In the genomic region with DNA sequence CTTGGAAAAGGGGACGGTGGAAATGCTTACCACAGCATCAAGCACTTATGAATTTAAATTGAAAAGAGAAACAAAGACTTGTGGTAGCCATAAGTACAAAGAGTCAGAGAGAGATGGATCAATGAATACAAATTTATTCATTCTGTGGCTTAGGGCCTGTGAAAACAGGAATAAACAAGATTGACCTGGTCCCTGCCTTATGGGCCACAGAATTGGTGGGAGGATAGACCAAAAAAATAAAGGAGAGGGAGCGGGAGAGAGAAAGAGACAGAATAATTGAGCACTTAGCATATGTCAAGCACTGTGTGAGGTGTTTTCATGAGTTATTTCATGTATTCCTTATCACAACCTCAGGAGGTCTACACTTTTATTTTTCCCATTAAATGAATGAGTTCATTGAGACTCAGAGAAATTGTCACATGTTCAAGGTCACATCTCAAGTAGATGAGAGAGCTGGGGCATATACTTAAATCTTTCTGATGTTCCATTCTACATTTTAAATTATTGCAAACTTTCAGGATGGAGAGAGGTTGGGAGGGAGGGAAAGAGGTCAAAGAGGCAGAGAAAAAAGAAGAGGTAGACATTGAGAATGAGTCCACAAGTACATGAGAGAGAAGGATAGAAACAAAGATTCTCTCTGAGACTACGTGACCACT, we compare ENCODE assay signal across 15 cellular contexts.
A peak's percentile ranks its signal among the peaks of the same experiment; 100 is the strongest.
DNase-seq lines count a peak whose midpoint lies in the region; ATAC-seq and TF ChIP-seq lines count a peak whose summit lies in the region.
"Had no signal": no experiment of that assay in that cellular context is flagged by ENCODE, and none has a peak within 500 bp of the region (broad histone marks: within the 10 kb centered on the region; RNA-seq: fewer than 3 reads in every experiment).

No MANE protein-coding gene starts in this region.

- H3F3A ChIP-seq in DOHH2 (ENCODE audit: control insufficient read depth, insufficient read depth) = no peaks in the 10 kb centered on the region

- H3K9ac ChIP-seq in SK-N-MC (ENCODE audit: insufficient read length) = no peak overlapping the region
- H3K9ac ChIP-seq: BLaER1 had no signal

- H3K27ac Mint-ChIP-seq in glutamatergic neuron (ENCODE audit: unreplicated experiment) = peak overlapping the region; percentile 92

- no peaks in the 10 kb centered on the region for H4K20me1 ChIP-seq in DOHH2 (ENCODE audit: control insufficient read depth, insufficient read depth, low read depth, low read length)
- H4K20me1 ChIP-seq: BLaER1 had no signal

- H3K27me3 ChIP-seq in DOHH2 (ENCODE audit: control insufficient read depth, low read length) = no peaks in the 10 kb centered on the region
- H3K27me3 ChIP-seq: BLaER1 had no signal

- no peak for TF ChIP-seq CTCF in DOHH2 (IDR thresholded peaks at IDR 0.05; ENCODE audit: low read depth, low read length, poor library complexity, severe bottlenecking)
- TF ChIP-seq CTCF in glutamatergic neuron (IDR thresholded peaks at IDR 0.05; ENCODE audit: partially characterized antibody, unreplicated experiment) = no peak

- H3K9me3 ChIP-seq in DOHH2 (ENCODE audit: control insufficient read depth, insufficient read depth, low read length) (no peaks in the 10 kb centered on the region), SK-N-MC (ENCODE audit: low read depth, low read length) (no peaks in the 10 kb centered on the region)
- H3K9me3 ChIP-seq: BLaER1 had no signal

- no peaks in the 10 kb centered on the region; the same call in 1 of the 2 replicates for H3K9me2 ChIP-seq in DOHH2 (replicated peaks; ENCODE audit: control insufficient read depth, low read length)

- peaks cover 21% of the 10 kb centered on the region for H3K4me1 Mint-ChIP-seq in glutamatergic neuron (ENCODE audit: low read depth, unreplicated experiment)

- H3K27ac ChIP-seq in DOHH2 (ENCODE audit: low read depth, low read length) = 0 out of 2 replicates have a peak overlapping the region, but pooled peaks have one; percentile 6
- H3K27ac ChIP-seq in SK-N-MC = peak overlapping the region; percentile 93
- H3K27ac ChIP-seq in caudate nucleus (ENCODE audit: low read depth, low read length) = no peak overlapping the region
- H3K27ac ChIP-seq: 22Rv1, BLaER1 had no signal

- peak; percentile 12 for DNase-seq in DMS 273 (lab: John Stamatoyannopoulos, UW; ENCODE audit: unreplicated experiment)
- DNase-seq in DMS 273 treated with DMSO at 0.1 percent for 48 hours (lab: John Stamatoyannopoulos, UW) = no peak
- DNase-seq in SK-N-MC (ENCODE audit: low read depth, low spot score) = no peak
- no peak for DNase-seq in glutamatergic neuron
- DNase-seq in caudate nucleus (lab: John Stamatoyannopoulos, UW) = no peak
- DNase-seq in DMS153 (lab: John Stamatoyannopoulos, UW) = no peak
- DNase-seq: AML-193, DMS79 treated with DMSO at 0.1 percent for 48 hours, GDM1, HCEC 1CT, KBM-7 had no signal

- peaks cover 12% of the 10 kb centered on the region for H3K9me3 Mint-ChIP-seq in glutamatergic neuron (ENCODE audit: unreplicated experiment)

- no peaks in the 10 kb centered on the region for H3K36me3 Mint-ChIP-seq in glutamatergic neuron (ENCODE audit: unreplicated experiment)

- peak overlapping the region; percentile 47 for H3K4me3 Mint-ChIP-seq in glutamatergic neuron (ENCODE audit: unreplicated experiment)

- H3K4me1 ChIP-seq in DOHH2 (ENCODE audit: control insufficient read depth, low read length) = peaks cover 14% of the 10 kb centered on the region
- H3K4me1 ChIP-seq: BLaER1 had no signal

- H3K36me3 ChIP-seq in DOHH2 (ENCODE audit: control insufficient read depth, low read length) (no peaks in the 10 kb centered on the region), SK-N-MC (ENCODE audit: insufficient read depth, low read length) (peaks cover 100% of the 10 kb centered on the region)
- H3K36me3 ChIP-seq: BLaER1 had no signal

- no peak for ATAC-seq in HG03520 (IDR thresholded peaks at IDR 0.05; ENCODE audit: unreplicated experiment)

- H3K4me2 ChIP-seq in DOHH2 (ENCODE audit: low read length) = peak overlapping the region; percentile 28
- H3K4me2 ChIP-seq: BLaER1 had no signal

- H3K4me3 ChIP-seq in DOHH2 (ENCODE audit: low read length) = no peak overlapping the region
- H3K4me3 ChIP-seq in SK-N-MC = no peak overlapping the region
- H3K4me3 ChIP-seq: BLaER1 had no signal

- peaks cover 13% of the 10 kb centered on the region for H3K27me3 Mint-ChIP-seq in glutamatergic neuron (ENCODE audit: unreplicated experiment)

- no peaks in the 10 kb centered on the region for H3K79me2 ChIP-seq in DOHH2 (ENCODE audit: control insufficient read depth, low read length)
